ENCODE assay signal across 8 cellular contexts in genomic region chr14:73239463-73240241, GRCh38. TPM values are rescaled to one million over a fixed set of nuclear protein-coding genes. Genes with fewer than 3 reads are reported as not detected.
DNase-seq lines count a peak whose midpoint lies in the region; ATAC-seq, FAIRE-seq and TF ChIP-seq lines count a peak whose summit lies in the region.

No MANE protein-coding gene starts in this region.

- H3K4me3 ChIP-seq in breast epithelium (peak overlapping the region; percentile 53 to 84 (median 67)), iPS-15b (ENCODE audit: low read depth, low read length) (peak overlapping the region; percentile 72), spleen (peak overlapping the region in 7 of 8 donors; percentile 15 to 73 (median 42)), small intestine (ENCODE audit: low read depth in 1 of 2, low read length in 2 of 2) (no peak overlapping the region)

- H3K27ac ChIP-seq in breast epithelium: peak overlapping the region in 1 of 2 donors; percentile 60
- peak overlapping the region in 6 of 8 donors; percentile 25 to 63 (median 48) for H3K27ac ChIP-seq in spleen
- no peak overlapping the region for H3K27ac ChIP-seq in small intestine (ENCODE audit: low read depth in 1 of 2, low read length in 1 of 2)

- H3K4me3 Mint-ChIP-seq in HFFc6: peak overlapping the region; percentile 79

- H3K36me3 ChIP-seq in breast epithelium (no peaks in the 10 kb centered on the region), iPS-15b (ENCODE audit: control insufficient read depth, insufficient read depth, low read length) (no peaks in the 10 kb centered on the region), spleen (no peaks in the 10 kb centered on the region), small intestine (ENCODE audit: control insufficient read depth in 2 of 2, insufficient read depth in 2 of 2, low read length in 2 of 2) (no peaks in the 10 kb centered on the region)

- TF ChIP-seq POLR2A in breast epithelium (IDR thresholded peaks at IDR 0.05) (no peak), spleen (IDR thresholded peaks at IDR 0.05) (no peak)

- no peak overlapping the region for H3K27ac Mint-ChIP-seq in HFFc6

- H3K27me3 Mint-ChIP-seq in HFFc6 (ENCODE audit: insufficient read depth): peaks cover 39% of the 10 kb centered on the region

- H3K27me3 ChIP-seq in breast epithelium (no peaks in the 10 kb centered on the region), iPS-15b (ENCODE audit: control insufficient read depth, insufficient read depth, low read length) (peaks cover 27% of the 10 kb centered on the region), spleen (replicated peaks in 1 of 7) (peaks cover 0 to 97% (median 47%) of the 10 kb centered on the region in 7 donors), small intestine (ENCODE audit: control insufficient read depth in 2 of 2, insufficient read depth in 2 of 2, low read length in 2 of 2) (peaks cover 3 to 7% of the 10 kb centered on the region in 2 donors)

- 10 to 17% (median 12%) methylated on average over 40 to 47 of the region's 47 CpGs for WGBS in spleen, 5 donors
- 24 to 45% (median 26%) methylated on average over 46 to 47 of the region's 47 CpGs for WGBS in small intestine, 3 donors

- peaks cover 27% of the 10 kb centered on the region for H3K4me1 Mint-ChIP-seq in HFFc6 (ENCODE audit: low read depth)

- H3K9me3 ChIP-seq in breast epithelium (no peaks in the 10 kb centered on the region), iPS-15b (ENCODE audit: control insufficient read depth, insufficient read depth, low read length) (no peaks in the 10 kb centered on the region), spleen (no peaks in the 10 kb centered on the region), small intestine (ENCODE audit: control insufficient read depth, low read depth) (no peaks in the 10 kb centered on the region)

- FAIRE-seq in small intestine (lab: Jason Lieb, UNC): no peak

- TF ChIP-seq CTCF in HFFc6 (IDR thresholded peaks at IDR 0.05): no peak
- TF ChIP-seq CTCF in breast epithelium (IDR thresholded peaks at IDR 0.05): no peak
- TF ChIP-seq CTCF in spleen (IDR thresholded peaks at IDR 0.05 in 8 of 11, conservative IDR thresholded peaks at IDR 0.05 in 3 of 11): no peak

- H3K36me3 Mint-ChIP-seq in HFFc6 (ENCODE audit: low read depth): no peaks in the 10 kb centered on the region

- no peak for ATAC-seq in GM18519 (IDR thresholded peaks at IDR 0.05; ENCODE audit: low FRiP score, unreplicated experiment)

- no peaks in the 10 kb centered on the region for H3K9me3 Mint-ChIP-seq in HFFc6

- H3K9ac ChIP-seq in iPS-15b (ENCODE audit: low read depth, low read length): no peak overlapping the region

- H3K4me1 ChIP-seq in breast epithelium (peaks cover 7 to 10% of the 10 kb centered on the region in 2 donors), iPS-15b (ENCODE audit: control insufficient read depth, insufficient read depth, low read length) (peaks cover 25% of the 10 kb centered on the region), spleen (peaks cover 27 to 97% (median 76%) of the 10 kb centered on the region in 6 donors), small intestine (ENCODE audit: control insufficient read depth in 2 of 2, insufficient read depth in 1 of 2, low read depth in 1 of 2, low read length in 1 of 2) (peaks cover 0 to 8% of the 10 kb centered on the region in 2 donors)

- intact Hi-C loops in breast epithelium (cut with DNase I; ENCODE audit: low total_unique reads): loop anchor here (10.0 kb wide), 1 partner anchor 45 kb away; no protein-coding TSS in a partner anchor
- intact Hi-C loops in spleen (cut with DNase I; ENCODE audit: low total_unique reads): no loop called here

- DNase-seq in HFFc6 (peak; percentile 18), breast epithelium (ENCODE audit: low spot score in 2 of 2) (peak in 1 of 2 donors; percentile 41), spleen (no peak), small intestine (no peak), NCI-H2029 (lab: John Stamatoyannopoulos, UW) (no peak)
- no peak for DNase-seq in stimulated activated CD4-positive, alpha-beta T cell treated with anti-CD3 and anti-CD28 coated beads, Interleukin-2, amount 100 ng/mL, for 48 hours

RNA-seq across cellular contexts. Expression of gene PAPLN, which starts 2.3 kb away (rescaled TPM):
- 1 to 10 TPM; 1.5 to 3.0 (median 2.3) TPM for total RNA-seq in HFFc6 (2021; fragmentation: NEBNext Ultra II Directional; extraction: Animal tissue kit (Norgen Biotek cat#: 25700))
- total RNA-seq in breast epithelium (10 to 100 TPM; 19.7 to 29.9 (median 23.8) TPM), spleen (10 to 100 TPM; 25.7 to 57.2 (median 49.3) TPM)
- polyA plus RNA-seq in spleen (10 to 100 TPM; 20.3 to 24.4 (median 21.7) TPM), small intestine (1 to 10 TPM in 2 of 3 donors, under 1 TPM in 1; 0.45 to 3.0 (median 1.1) TPM)

Comparison
In these comparisons a context has a peak if more than half of its experiments do, and no peak if none do; other contexts are left out.
1. H3K27ac ChIP-seq: peak in spleen (6 of 8); none in small intestine (0 of 2).
2. H3K4me3 ChIP-seq: peak in breast epithelium (3 of 3), iPS-15b (single experiment) and spleen (7 of 8); none in small intestine (0 of 2).
3. RNA of gene PAPLN, which starts 2.3 kb away (total RNA-seq): 25.7 to 57.2 TPM in spleen and 19.7 to 29.9 TPM in breast epithelium; 1.5 to 3.0 TPM in HFFc6; every median in the first group is over 4 times any median in the second.